Comparison of ENCODE assay signal across 18 cellular contexts in genomic region chr21:46081022-46081861, GRCh38. TPM values are rescaled to one million over a fixed set of nuclear protein-coding genes. Genes with fewer than 3 reads are reported as not detected.
DNase-seq lines count a peak whose midpoint lies in the region; ATAC-seq and TF ChIP-seq lines count a peak whose summit lies in the region.
"Had no signal": no experiment of that assay in that cellular context is flagged by ENCODE, and none has a peak within 500 bp of the region (broad histone marks: within the 10 kb centered on the region; RNA-seq: fewer than 3 reads in every experiment).

No MANE protein-coding gene starts in this region.

- peak overlapping the region; percentile 41 for H3K9ac ChIP-seq in skeletal muscle satellite cell (ENCODE audit: low read depth, low read length)

- WGBS in hepatocyte (ENCODE audit: low lambda C conversion rate, missing lambda C conversion rate) = 89% methylated on average over 39 of the region's 39 CpGs

- no peaks in the 10 kb centered on the region for H4K20me1 ChIP-seq in hepatocyte (ENCODE audit: insufficient read depth, poor library complexity, severe bottlenecking)

- ATAC-seq in HG02571 (IDR thresholded peaks at IDR 0.05; ENCODE audit: unreplicated experiment) = no peak

- no peaks in the 10 kb centered on the region for H3K79me2 ChIP-seq in hepatocyte

- DNase-seq in DMS 273 (lab: John Stamatoyannopoulos, UW; ENCODE audit: unreplicated experiment) (peak; percentile 34), DMS 273 treated with DMSO at 0.1 percent for 48 hours (lab: John Stamatoyannopoulos, UW) (no peak), MG63 (peak; percentile 61), hepatocyte (ENCODE audit: low spot score) (peak; percentile 6), NCI-H1694 (lab: John Stamatoyannopoulos, UW) (no peak), NCI-H2081 (lab: John Stamatoyannopoulos, UW) (no peak)
- DNase-seq: activated effector memory CD4-positive, alpha-beta T cell treated with Interleukin-2 at 50 U/mL for 16 hours; cerebellar nuclear complex; DMS79 treated with DMSO at 0.1 percent for 48 hours; Karpas-422; NCI-H2227 treated with DMSO at 0.1 percent for 48 hours; occipital lobe; stimulated activated CD4-positive, alpha-beta T cell treated with anti-CD3 and anti-CD28 coated beads, Interleukin-2, amount 100 ng/mL, for 48 hours had no signal

- H3K9me2 ChIP-seq in hepatocyte (replicated peaks; ENCODE audit: insufficient read depth) = no peaks in the 10 kb centered on the region

- H3K9me3 ChIP-seq in MG63 (no peaks in the 10 kb centered on the region; the same call in none of the 2 replicates), hepatocyte (ENCODE audit: low read depth) (no peaks in the 10 kb centered on the region), skeletal muscle satellite cell (replicated peaks; ENCODE audit: low read length) (no peaks in the 10 kb centered on the region)

- no peak overlapping the region for H3K4me3 ChIP-seq in MG63
- H3K4me3 ChIP-seq in hepatocyte = no peak overlapping the region
- H3K4me3 ChIP-seq in skeletal muscle satellite cell (ENCODE audit: low read length) = no peak overlapping the region

- H3K27me3 ChIP-seq in MG63 (no peaks in the 10 kb centered on the region), hepatocyte (no peaks in the 10 kb centered on the region), skeletal muscle satellite cell (ENCODE audit: control insufficient read depth, insufficient read depth, low read length) (no peaks in the 10 kb centered on the region)

- H3K4me1 ChIP-seq in hepatocyte (ENCODE audit: insufficient read depth) (peaks cover 27% of the 10 kb centered on the region), skeletal muscle satellite cell (ENCODE audit: control insufficient read depth, insufficient read depth, low read length) (peaks cover 46% of the 10 kb centered on the region)

- no peak for TF ChIP-seq CTCF in hepatocyte (IDR thresholded peaks at IDR 0.05; ENCODE audit: poor library complexity)

- H3K27ac ChIP-seq in hepatocyte = peak overlapping the region; percentile 84
- H3K27ac ChIP-seq: 22Rv1, RWPE1, VCaP had no signal

- no peak overlapping the region for H3K4me2 ChIP-seq in hepatocyte
- H3K4me2 ChIP-seq in skeletal muscle satellite cell (ENCODE audit: low read length) = peak overlapping the region; percentile 39

- no peak overlapping the region for H2AFZ ChIP-seq in hepatocyte

- H3K36me3 ChIP-seq in MG63 (no peaks in the 10 kb centered on the region), hepatocyte (replicated peaks; ENCODE audit: insufficient read depth, low read depth) (no peaks in the 10 kb centered on the region), skeletal muscle satellite cell (ENCODE audit: insufficient read depth, low read length) (no peaks in the 10 kb centered on the region)

RNA-seq across cellular contexts. Expression of gene COL6A2, which starts 16.7 kb away (rescaled TPM):
- 949 and 1,198 TPM in 2 replicates for total RNA-seq in MG63 (2014; rRNA removed; shearing (Covaris generic); ENCODE audit: low replicate concordance)
- 389 and 509 TPM in 2 replicates for total RNA-seq in hepatocyte
- 832 and 940 TPM in 2 replicates for polyA plus RNA-seq in hepatocyte
- total RNA-seq in skeletal muscle satellite cell (2012; rRNA removed) = 1,183 and 1,453 TPM in 2 replicates

Comparison
In these comparisons a context has a peak if more than half of its experiments do, and no peak if none do; other contexts are left out.
1. DNase-seq: peak in DMS 273 (single experiment), MG63 (single experiment) and hepatocyte (single experiment); none in DMS 273 treated with DMSO at 0.1 percent for 48 hours (single experiment), NCI-H1694 (single experiment) and NCI-H2081 (0 of 2).